In genomic region chr9:115633099-115633498, GRCh38 we compare ENCODE assay signal across 23 cellular contexts.
A peak's percentile ranks its signal among the peaks of the same experiment; 100 is the strongest.
DNase-seq lines count a peak whose midpoint lies in the region; ATAC-seq and TF ChIP-seq lines count a peak whose summit lies in the region.
"Had no signal": no experiment of that assay in that cellular context is flagged by ENCODE, and none has a peak within 500 bp of the region (broad histone marks: within the 10 kb centered on the region; RNA-seq: fewer than 3 reads in every experiment).

No MANE protein-coding gene starts in this region.

- peaks cover 3 to 6% of the 10 kb centered on the region in 2 donors for H3K4me1 ChIP-seq in aorta (ENCODE audit: control insufficient read depth in 1 of 2, insufficient read depth in 2 of 2, low read length in 2 of 2)
- no peaks in the 10 kb centered on the region for H3K4me1 ChIP-seq in trophoblast cell (ENCODE audit: control insufficient read depth in 1 of 2, insufficient read depth in 2 of 2, low read length in 2 of 2)
- H3K4me1 ChIP-seq: BLaER1, body of pancreas, Caco-2, gastrocnemius medialis, pancreas, upper lobe of left lung had no signal

- ATAC-seq in aorta (ENCODE audit: low FRiP score): peak; percentile 53
- ATAC-seq: body of pancreas; gastrocnemius medialis; naive thymus-derived CD8-positive, alpha-beta T cell; pancreas; stimulated activated naive CD8-positive, alpha-beta T cell treated with anti-CD3 and anti-CD28 coated beads, Interleukin-15, amount 100 ng/mL, for 72 hours had no signal

- no peak overlapping the region for H2BK120ac ChIP-seq in trophoblast cell (ENCODE audit: insufficient read depth, low read length, poor library complexity)

- H3K27me3 Mint-ChIP-seq in HFFc6 (ENCODE audit: insufficient read depth): no peaks in the 10 kb centered on the region
- H3K27me3 Mint-ChIP-seq: activated naive CD4-positive, alpha-beta T cell treated with anti-CD3 and anti-CD28 coated beads, Interleukin-2, amount 10 ng/mL, durations not matched to agents 7 days and 5 days; dendritic cell treated with granulocyte-macrophage colony-stimulating factor and Interleukin-4, amounts not matched to agents 40 ng/mL and 50 ng/mL, for 4 days; stimulated activated naive CD8-positive, alpha-beta T cell treated with anti-CD3 and anti-CD28 coated beads, Interleukin-15, amount 100 ng/mL, for 72 hours had no signal

- TF ChIP-seq CTCF in HFFc6 (IDR thresholded peaks at IDR 0.05) (no peak), astrocyte of the spinal cord (IDR thresholded peaks at IDR 0.05; ENCODE audit: low read depth, low read length) (no peak)

- H3K27me3 ChIP-seq in aorta (ENCODE audit: control insufficient read depth in 1 of 2, insufficient read depth in 2 of 2, low read length in 1 of 2) (no peaks in the 10 kb centered on the region), trophoblast cell (ENCODE audit: insufficient read depth, low read length) (no peaks in the 10 kb centered on the region)
- H3K27me3 ChIP-seq: BLaER1, body of pancreas, gastrocnemius medialis, pancreas, upper lobe of left lung had no signal

- no peaks in the 10 kb centered on the region for H3K36me3 ChIP-seq in aorta (ENCODE audit: control insufficient read depth in 1 of 2, insufficient read depth in 2 of 2, low read length in 1 of 2)
- no peaks in the 10 kb centered on the region for H3K36me3 ChIP-seq in trophoblast cell (ENCODE audit: control insufficient read depth in 1 of 2, insufficient read depth in 2 of 2, low read length in 2 of 2)
- H3K36me3 ChIP-seq: BLaER1, gastrocnemius medialis, pancreas, upper lobe of left lung had no signal

- H3K27ac Mint-ChIP-seq in HFFc6: peak overlapping the region; percentile 72
- H3K27ac Mint-ChIP-seq: activated naive CD4-positive, alpha-beta T cell treated with anti-CD3 and anti-CD28 coated beads, Interleukin-2, amount 10 ng/mL, durations not matched to agents 7 days and 5 days; dendritic cell treated with granulocyte-macrophage colony-stimulating factor and Interleukin-4, amounts not matched to agents 40 ng/mL and 50 ng/mL, for 4 days; naive thymus-derived CD8-positive, alpha-beta T cell; stimulated activated naive CD8-positive, alpha-beta T cell treated with anti-CD3 and anti-CD28 coated beads, Interleukin-15, amount 100 ng/mL, for 72 hours had no signal

- no peak overlapping the region for H4K8ac ChIP-seq in trophoblast cell (ENCODE audit: low read depth, low read length)

- no peak overlapping the region for H3K9ac ChIP-seq in trophoblast cell (ENCODE audit: low read length)
- H3K9ac ChIP-seq: BLaER1 had no signal

- no peak overlapping the region for H2BK12ac ChIP-seq in trophoblast cell (ENCODE audit: low read length)

- no peak overlapping the region for H3K14ac ChIP-seq in trophoblast cell (ENCODE audit: low read length)

- no peak overlapping the region for H4K12ac ChIP-seq in trophoblast cell (ENCODE audit: low read depth, low read length)

- no peak overlapping the region for H4K91ac ChIP-seq in trophoblast cell (ENCODE audit: low read depth, low read length)

- no peak overlapping the region for H3K23ac ChIP-seq in trophoblast cell (ENCODE audit: low read length)

- intact Hi-C loops in aorta (cut with DNase I): no loop called here

- in situ Hi-C loops in astrocyte of the spinal cord (cut with HindIII; ENCODE audit: low sequenced_read_pairs): no loop called here

- H3K9me3 ChIP-seq in aorta (ENCODE audit: control insufficient read depth, low read length) (no peaks in the 10 kb centered on the region), trophoblast cell (ENCODE audit: insufficient read depth, low read depth, low read length) (no peaks in the 10 kb centered on the region)
- H3K9me3 ChIP-seq: BLaER1, body of pancreas, Caco-2, gastrocnemius medialis, pancreas, upper lobe of left lung had no signal

- no peak overlapping the region for H3K18ac ChIP-seq in trophoblast cell (ENCODE audit: low read length)

- H3K27ac ChIP-seq in aorta (ENCODE audit: low read depth in 1 of 2, low read length in 2 of 2) (peak overlapping the region; percentile 3 to 37), trophoblast cell (ENCODE audit: low read depth, low read length) (no peak overlapping the region)
- H3K27ac ChIP-seq: BLaER1, body of pancreas, gastrocnemius medialis, pancreas, upper lobe of left lung had no signal

- peak; percentile 46 for DNase-seq in HFFc6
- DNase-seq in astrocyte of the spinal cord (ENCODE audit: low read depth, low spot score): peak; percentile 92
- DNase-seq in glomerular visceral epithelial cell (ENCODE audit: extremely low spot score): peak; percentile 61
- no peak for DNase-seq in aorta
- DNase-seq in foreskin melanocyte: no peak
- no peak for DNase-seq in NCI-H82 (lab: John Stamatoyannopoulos, UW)
- DNase-seq in trophoblast cell: no peak
- DNase-seq: activated naive CD4-positive, alpha-beta T cell treated with anti-CD3 and anti-CD28 coated beads, Interleukin-2, amount 10 ng/mL, durations not matched to agents 7 days and 5 days; activated T-cell treated with anti-CD3 and anti-CD28 coated beads, Interleukin-2, amount 50 U/mL, for 48 hours; body of pancreas; Caco-2; gastrocnemius medialis; left cardiac atrium; naive thymus-derived CD8-positive, alpha-beta T cell; NCI-H1417 treated with DMSO at 0.1 percent for 48 hours; NCI-H526 treated with DMSO at 0.1 percent for 48 hours; pancreas; stimulated activated CD4-positive, alpha-beta T cell treated with anti-CD3 and anti-CD28 coated beads, Interleukin-2, amount 100 ng/mL, for 48 hours; stimulated activated naive CD8-positive, alpha-beta T cell treated with anti-CD3 and anti-CD28 coated beads, Interleukin-15, amount 100 ng/mL, for 72 hours; upper lobe of left lung had no signal

- no peaks in the 10 kb centered on the region for H3K36me3 Mint-ChIP-seq in HFFc6 (ENCODE audit: low read depth)
- H3K36me3 Mint-ChIP-seq: activated naive CD4-positive, alpha-beta T cell treated with anti-CD3 and anti-CD28 coated beads, Interleukin-2, amount 10 ng/mL, durations not matched to agents 7 days and 5 days; naive thymus-derived CD8-positive, alpha-beta T cell had no signal

- WGBS in aorta, 2 donors: 11 to 14% methylated on average over 3 of the region's 3 CpGs
- WGBS in trophoblast cell (ENCODE audit: extremely low coverage, insufficient coverage, insufficient read length): no CpG with 5 or more reads among the region's 3 CpGs

- H3K79me1 ChIP-seq in trophoblast cell (ENCODE audit: low read length): no peaks in the 10 kb centered on the region

- no peak overlapping the region for H3K4ac ChIP-seq in trophoblast cell (ENCODE audit: low read depth, low read length)

- no peak overlapping the region for H2AFZ ChIP-seq in trophoblast cell (ENCODE audit: insufficient read depth, low read length, poor library complexity)

- no peak overlapping the region for H2AK5ac ChIP-seq in trophoblast cell (ENCODE audit: low read length)

- peaks cover 52% of the 10 kb centered on the region for H3K4me1 Mint-ChIP-seq in HFFc6 (ENCODE audit: low read depth)
- H3K4me1 Mint-ChIP-seq: activated naive CD4-positive, alpha-beta T cell treated with anti-CD3 and anti-CD28 coated beads, Interleukin-2, amount 10 ng/mL, durations not matched to agents 7 days and 5 days; stimulated activated naive CD8-positive, alpha-beta T cell treated with anti-CD3 and anti-CD28 coated beads, Interleukin-15, amount 100 ng/mL, for 72 hours had no signal

- no peaks in the 10 kb centered on the region for H3K79me2 ChIP-seq in trophoblast cell (ENCODE audit: control insufficient read depth, insufficient read depth, low read length, poor library complexity)

- H3K4me2 ChIP-seq in trophoblast cell (ENCODE audit: low read length): no peak overlapping the region
- H3K4me2 ChIP-seq: BLaER1 had no signal

- no peak overlapping the region for H2BK5ac ChIP-seq in trophoblast cell (ENCODE audit: low read depth, low read length, poor library complexity)

- no peak overlapping the region for H3K4me3 Mint-ChIP-seq in HFFc6
- H3K4me3 Mint-ChIP-seq: activated naive CD4-positive, alpha-beta T cell treated with anti-CD3 and anti-CD28 coated beads, Interleukin-2, amount 10 ng/mL, durations not matched to agents 7 days and 5 days; dendritic cell treated with granulocyte-macrophage colony-stimulating factor and Interleukin-4, amounts not matched to agents 40 ng/mL and 50 ng/mL, for 4 days; naive thymus-derived CD8-positive, alpha-beta T cell; stimulated activated naive CD8-positive, alpha-beta T cell treated with anti-CD3 and anti-CD28 coated beads, Interleukin-15, amount 100 ng/mL, for 72 hours had no signal

- no peak overlapping the region for H3K4me3 ChIP-seq in astrocyte of the spinal cord (ENCODE audit: low read depth, low read length)
- no peak overlapping the region for H3K4me3 ChIP-seq in aorta (ENCODE audit: low read length in 2 of 2)
- no peak overlapping the region for H3K4me3 ChIP-seq in trophoblast cell (ENCODE audit: low read depth, low read length)
- H3K4me3 ChIP-seq: BLaER1, body of pancreas, gastrocnemius medialis, pancreas, skin epidermis, upper lobe of left lung had no signal

- no peaks in the 10 kb centered on the region for H3K9me3 Mint-ChIP-seq in HFFc6
- H3K9me3 Mint-ChIP-seq: activated naive CD4-positive, alpha-beta T cell treated with anti-CD3 and anti-CD28 coated beads, Interleukin-2, amount 10 ng/mL, durations not matched to agents 7 days and 5 days; dendritic cell treated with granulocyte-macrophage colony-stimulating factor and Interleukin-4, amounts not matched to agents 40 ng/mL and 50 ng/mL, for 4 days had no signal

Comparison
In these comparisons a context has a peak if more than half of its experiments do, and no peak if none do; other contexts are left out.
1. DNase-seq: peak in HFFc6 (single experiment), astrocyte of the spinal cord (single experiment) and glomerular visceral epithelial cell (single experiment); none in aorta (0 of 2), foreskin melanocyte (single experiment), NCI-H82 (single experiment) and trophoblast cell (0 of 2).